In genomic region chr12:45543887-45544286, GRCh38 we compare ENCODE assay signal across 9 cellular contexts.
DNase-seq lines count a peak whose midpoint lies in the region; ATAC-seq and TF ChIP-seq lines count a peak whose summit lies in the region.
"Had no signal": no experiment of that assay in that cellular context is flagged by ENCODE, and none has a peak within 500 bp of the region (broad histone marks: within the 10 kb centered on the region; RNA-seq: fewer than 3 reads in every experiment).

No MANE protein-coding gene starts in this region.

- H3K27me3 Mint-ChIP-seq in CD8-positive, alpha-beta T cell (ENCODE audit: low read depth) = no peaks in the 10 kb centered on the region
- no peaks in the 10 kb centered on the region for H3K27me3 Mint-ChIP-seq in endothelial cell (ENCODE audit: unreplicated experiment)

- peak; percentile 75 for TF ChIP-seq CTCF in CD8-positive, alpha-beta T cell (IDR thresholded peaks at IDR 0.05)
- TF ChIP-seq CTCF in endothelial cell (IDR thresholded peaks at IDR 0.05; ENCODE audit: unreplicated experiment) = peak; percentile 65
- TF ChIP-seq CTCF in mucosa of descending colon (IDR thresholded peaks at IDR 0.05) = peak; percentile 49

- H3K9me3 Mint-ChIP-seq in CD8-positive, alpha-beta T cell = no peaks in the 10 kb centered on the region
- no peaks in the 10 kb centered on the region for H3K9me3 Mint-ChIP-seq in endothelial cell (ENCODE audit: unreplicated experiment)

- ATAC-seq in CD8-positive, alpha-beta T cell = peak; percentile 89
- ATAC-seq in GM18873 (IDR thresholded peaks at IDR 0.05; ENCODE audit: low FRiP score, unreplicated experiment) (peak; percentile 69), HG03097 (IDR thresholded peaks at IDR 0.05; ENCODE audit: low FRiP score, unreplicated experiment) (peak; percentile 72), mucosa of descending colon (peak; percentile 95)
- ATAC-seq in activated CD4-positive, CD25-positive, alpha-beta regulatory T cell treated with anti-CD3 and anti-CD28 coated beads, Interleukin-2, amount 50 U/mL, for 24 hours = peak; percentile 80 to 87

- no peaks in the 10 kb centered on the region for H3K27me3 ChIP-seq in CD8-positive, alpha-beta T cell (ENCODE audit: insufficient read depth, low read length)

- no peak overlapping the region for H3K4me3 Mint-ChIP-seq in CD8-positive, alpha-beta T cell
- H3K4me3 Mint-ChIP-seq in endothelial cell (ENCODE audit: unreplicated experiment) = no peak overlapping the region
- H3K4me3 Mint-ChIP-seq: activated naive CD8-positive, alpha-beta T cell had no signal

- intact Hi-C loops in CD8-positive, alpha-beta T cell (cut with DNase I, micrococcal nuclease) = loop anchor here (1.0 to 10.0 kb wide), 6 partner anchors 181 to 461 kb away; no protein-coding TSS in a partner anchor
- intact Hi-C loops in mucosa of descending colon (cut with DNase I, micrococcal nuclease) = loop anchor here in 1 of 2 donors (10.0 kb wide), 1 partner anchor 181 kb away; the partner anchor contains the start of gene ARID2

- no peak overlapping the region for H3K4me3 ChIP-seq in CD8-positive, alpha-beta T cell (ENCODE audit: low read depth, low read length)
- no peak overlapping the region for H3K4me3 ChIP-seq in mucosa of descending colon

- H3K4me1 ChIP-seq in CD8-positive, alpha-beta T cell (ENCODE audit: insufficient read depth, low read length) = no peaks in the 10 kb centered on the region
- no peaks in the 10 kb centered on the region for H3K4me1 ChIP-seq in mucosa of descending colon (ENCODE audit: low read depth)

- H3K9me3 ChIP-seq in CD8-positive, alpha-beta T cell (ENCODE audit: low read length) = no peaks in the 10 kb centered on the region
- no peaks in the 10 kb centered on the region for H3K9me3 ChIP-seq in mucosa of descending colon

- H3K27ac ChIP-seq in CD8-positive, alpha-beta T cell (ENCODE audit: low read depth, low read length) = no peak overlapping the region

- H3K27ac Mint-ChIP-seq in CD8-positive, alpha-beta T cell = no peak overlapping the region
- no peak overlapping the region for H3K27ac Mint-ChIP-seq in endothelial cell (ENCODE audit: unreplicated experiment)
- H3K27ac Mint-ChIP-seq: activated naive CD8-positive, alpha-beta T cell had no signal

- POLR2A ChIA-PET in CD8-positive, alpha-beta T cell (lab: Charles Lee) = interaction anchor here (0.8 to 1.8 kb wide), 4 partner anchors 181 to 202 kb away, joined by 3 to 13 read pairs (median 4); partner anchors contain the start of gene ARID2

- peak; percentile 5 to 56 (median 30) for DNase-seq in CD8-positive, alpha-beta T cell
- DNase-seq in NCI-H2227 (lab: John Stamatoyannopoulos, UW; ENCODE audit: unreplicated experiment) (peak; percentile 28), endothelial cell (ENCODE audit: low spot score) (peak; percentile 61), mucosa of descending colon (peak in 1 of 3 donors; percentile 73), stromal cell of bone marrow (ENCODE audit: low read depth) (peak; percentile 79)

- H3K36me3 ChIP-seq in CD8-positive, alpha-beta T cell (ENCODE audit: insufficient read depth, low read length) = no peaks in the 10 kb centered on the region
- H3K36me3 ChIP-seq in mucosa of descending colon (ENCODE audit: low read depth) = no peaks in the 10 kb centered on the region

- CTCF ChIA-PET in CD8-positive, alpha-beta T cell (lab: Charles Lee) = interaction anchor here (0.6 to 2.9 kb wide), 35 partner anchors 9 to 1720 kb away, joined by 3 to 35 read pairs (median 4); partner anchors contain the start of gene ARID2

- peaks cover 2% of the 10 kb centered on the region for H3K4me1 Mint-ChIP-seq in CD8-positive, alpha-beta T cell (ENCODE audit: low read depth)
- H3K4me1 Mint-ChIP-seq in endothelial cell (ENCODE audit: unreplicated experiment) = no peaks in the 10 kb centered on the region

- H3K36me3 Mint-ChIP-seq in CD8-positive, alpha-beta T cell = no peaks in the 10 kb centered on the region
- no peaks in the 10 kb centered on the region for H3K36me3 Mint-ChIP-seq in endothelial cell (ENCODE audit: low read depth, unreplicated experiment)
- H3K36me3 Mint-ChIP-seq: activated naive CD8-positive, alpha-beta T cell had no signal
